1 cellular context compared by ENCODE assay signal in genomic region chr5:141608557-141608956, GRCh38.
TF ChIP-seq lines count a peak whose summit lies in the region.

No MANE protein-coding gene starts in this region.

TF ChIP-seq in A549, 52 proteins besides CTCF, POLR2A, EP300 and RAD21 (continued from another document):
- TF ChIP-seq ESRRA (IDR thresholded peaks at IDR 0.05; ENCODE audit: borderline replicate concordance, low read length) = no peak
- no peak for TF ChIP-seq SREBF2 (IDR thresholded peaks at IDR 0.05)
- no peak for TF ChIP-seq ZNF302 (CRISPR knock-in tag; IDR thresholded peaks at IDR 0.05)
- TF ChIP-seq NPAS2 (CRISPR knock-in tag; IDR thresholded peaks at IDR 0.05; ENCODE audit: borderline replicate concordance) = no peak
- no peak for TF ChIP-seq BCL3 (IDR thresholded peaks at IDR 0.05)
- TF ChIP-seq EHF (CRISPR knock-in tag; IDR thresholded peaks at IDR 0.05) = no peak
- no peak for TF ChIP-seq GATA3 (IDR thresholded peaks at IDR 0.05; ENCODE audit: borderline replicate concordance)
- TF ChIP-seq, protein P1, sequence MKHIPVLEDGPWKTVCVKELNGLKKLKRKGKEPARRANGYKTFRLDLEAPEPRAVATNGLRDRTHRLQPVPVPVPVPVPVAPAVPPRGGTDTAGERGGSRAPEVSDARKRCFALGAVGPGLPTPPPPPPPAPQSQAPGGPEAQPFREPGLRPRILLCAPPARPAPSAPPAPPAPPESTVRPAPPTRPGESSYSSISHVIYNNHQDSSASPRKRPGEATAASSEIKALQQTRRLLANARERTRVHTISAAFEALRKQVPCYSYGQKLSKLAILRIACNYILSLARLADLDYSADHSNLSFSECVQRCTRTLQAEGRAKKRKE (CRISPR knock-in tag; IDR thresholded peaks at IDR 0.05; ENCODE audit: low read depth) = no peak
